15 cellular contexts compared by ENCODE assay signal in genomic region chr7:103569621-103570305, GRCh38.
DNase-seq lines count a peak whose midpoint lies in the region; TF ChIP-seq lines count a peak whose summit lies in the region.
"Had no signal": no experiment of that assay in that cellular context is flagged by ENCODE, and none has a peak within 500 bp of the region (broad histone marks: within the 10 kb centered on the region; RNA-seq: fewer than 3 reads in every experiment).

No MANE protein-coding gene starts in this region.

- H3K4me3 Mint-ChIP-seq in HFFc6: peak overlapping the region; percentile 3; the same call in 1 of the 2 replicates
- H3K4me3 Mint-ChIP-seq in activated T-helper 1 cell treated with anti-CD3 and anti-CD28 coated beads, Interleukin-12 subunit alpha, Interleukin-12 subunit beta, Interleukin-2, Interleukin-4 antibody, amounts not matched to agents 30 ng/mL and 10 ng/mL and 1 ng/mL, durations not matched to agents 14 hours and 24 hours and 36 hours: no peak overlapping the region
- H3K4me3 Mint-ChIP-seq: CD4-positive, alpha-beta T cell; H9 had no signal

- H3K79me2 ChIP-seq in hepatocyte: no peaks in the 10 kb centered on the region

- peaks cover 20% of the 10 kb centered on the region for H3K4me1 Mint-ChIP-seq in HFFc6 (ENCODE audit: low read depth)
- H3K4me1 Mint-ChIP-seq in activated T-helper 1 cell treated with anti-CD3 and anti-CD28 coated beads, Interleukin-12 subunit alpha, Interleukin-12 subunit beta, Interleukin-2, Interleukin-4 antibody, amounts not matched to agents 30 ng/mL and 10 ng/mL and 1 ng/mL, durations not matched to agents 14 hours and 24 hours and 36 hours (ENCODE audit: low read depth): no peaks in the 10 kb centered on the region
- H3K4me1 Mint-ChIP-seq: H9 had no signal

- H3K36me3 ChIP-seq in hepatocyte (replicated peaks; ENCODE audit: insufficient read depth, low read depth): no peaks in the 10 kb centered on the region
- no peaks in the 10 kb centered on the region for H3K36me3 ChIP-seq in effector memory CD4-positive, alpha-beta T cell (ENCODE audit: control insufficient read depth, insufficient read depth, low read length)

- DNase-seq in EH (ENCODE audit: low read depth) (peak; percentile 51), HFFc6 (peak; percentile 8), hepatocyte (ENCODE audit: low spot score) (no peak), NK-92 (lab: John Stamatoyannopoulos, UW; ENCODE audit: unreplicated experiment) (no peak), mucosa of gallbladder (ENCODE audit: low spot score) (no peak)
- no peak for DNase-seq in activated T-helper 1 cell treated with anti-CD3 and anti-CD28 coated beads, Interleukin-12 subunit alpha, Interleukin-12 subunit beta, Interleukin-2, Interleukin-4 antibody, amounts not matched to agents 30 ng/mL and 10 ng/mL and 1 ng/mL, durations not matched to agents 14 hours and 24 hours and 36 hours (ENCODE audit: low spot score)
- no peak for DNase-seq in effector memory CD4-positive, alpha-beta T cell
- DNase-seq: ACHN; AML-193; CD4-positive, alpha-beta T cell; DMS153; DMS79; H9 had no signal

- H2AFZ ChIP-seq in hepatocyte: peak overlapping the region; percentile 28

- no peak overlapping the region for H3K27ac Mint-ChIP-seq in HFFc6
- H3K27ac Mint-ChIP-seq in activated T-helper 1 cell treated with anti-CD3 and anti-CD28 coated beads, Interleukin-12 subunit alpha, Interleukin-12 subunit beta, Interleukin-2, Interleukin-4 antibody, amounts not matched to agents 30 ng/mL and 10 ng/mL and 1 ng/mL, durations not matched to agents 14 hours and 24 hours and 36 hours: no peak overlapping the region
- H3K27ac Mint-ChIP-seq: CD4-positive, alpha-beta T cell; H9 had no signal

- no peak overlapping the region for H3K4me2 ChIP-seq in hepatocyte

- H3K27me3 ChIP-seq in hepatocyte: no peaks in the 10 kb centered on the region
- no peaks in the 10 kb centered on the region for H3K27me3 ChIP-seq in effector memory CD4-positive, alpha-beta T cell (replicated peaks; ENCODE audit: control insufficient read depth, insufficient read depth, low read length, poor library complexity, severe bottlenecking)

- no peak for TF ChIP-seq CTCF in HFFc6 (IDR thresholded peaks at IDR 0.05)
- no peak for TF ChIP-seq CTCF in hepatocyte (IDR thresholded peaks at IDR 0.05; ENCODE audit: poor library complexity)

- peaks cover 5% of the 10 kb centered on the region for H3K4me1 ChIP-seq in hepatocyte (ENCODE audit: insufficient read depth)
- H3K4me1 ChIP-seq in effector memory CD4-positive, alpha-beta T cell (ENCODE audit: control insufficient read depth, insufficient read depth, low read length, poor library complexity, severe bottlenecking): no peaks in the 10 kb centered on the region

- no peak overlapping the region for H3K27ac ChIP-seq in hepatocyte
- no peak overlapping the region for H3K27ac ChIP-seq in effector memory CD4-positive, alpha-beta T cell (ENCODE audit: insufficient read depth, low read length, poor library complexity, severe bottlenecking)
- H3K27ac ChIP-seq: C4-2B had no signal

- 52% methylated on average over 4 of the region's 4 CpGs for WGBS in hepatocyte (ENCODE audit: low lambda C conversion rate, missing lambda C conversion rate)

- no peaks in the 10 kb centered on the region for H4K20me1 ChIP-seq in hepatocyte (ENCODE audit: insufficient read depth, poor library complexity, severe bottlenecking)

- peaks cover 6% of the 10 kb centered on the region for H3K27me3 Mint-ChIP-seq in HFFc6 (ENCODE audit: insufficient read depth)
- H3K27me3 Mint-ChIP-seq in activated T-helper 1 cell treated with anti-CD3 and anti-CD28 coated beads, Interleukin-12 subunit alpha, Interleukin-12 subunit beta, Interleukin-2, Interleukin-4 antibody, amounts not matched to agents 30 ng/mL and 10 ng/mL and 1 ng/mL, durations not matched to agents 14 hours and 24 hours and 36 hours (ENCODE audit: insufficient read depth): no peaks in the 10 kb centered on the region

- H3K9me2 ChIP-seq in hepatocyte (replicated peaks; ENCODE audit: insufficient read depth): no peaks in the 10 kb centered on the region

- H3K4me3 ChIP-seq in hepatocyte: no peak overlapping the region
- H3K4me3 ChIP-seq in effector memory CD4-positive, alpha-beta T cell (ENCODE audit: insufficient read depth, low read depth, low read length, poor library complexity, severe bottlenecking): no peak overlapping the region
- H3K4me3 ChIP-seq: GM12878 had no signal

- H3K9me3 Mint-ChIP-seq in HFFc6: no peaks in the 10 kb centered on the region
- no peaks in the 10 kb centered on the region for H3K9me3 Mint-ChIP-seq in activated T-helper 1 cell treated with anti-CD3 and anti-CD28 coated beads, Interleukin-12 subunit alpha, Interleukin-12 subunit beta, Interleukin-2, Interleukin-4 antibody, amounts not matched to agents 30 ng/mL and 10 ng/mL and 1 ng/mL, durations not matched to agents 14 hours and 24 hours and 36 hours
- H3K9me3 Mint-ChIP-seq: CD4-positive, alpha-beta T cell; H9 had no signal

- no peaks in the 10 kb centered on the region for H3K36me3 Mint-ChIP-seq in HFFc6 (ENCODE audit: low read depth)
- H3K36me3 Mint-ChIP-seq in activated T-helper 1 cell treated with anti-CD3 and anti-CD28 coated beads, Interleukin-12 subunit alpha, Interleukin-12 subunit beta, Interleukin-2, Interleukin-4 antibody, amounts not matched to agents 30 ng/mL and 10 ng/mL and 1 ng/mL, durations not matched to agents 14 hours and 24 hours and 36 hours (ENCODE audit: low read depth): no peaks in the 10 kb centered on the region

- H3K9me3 ChIP-seq in hepatocyte (ENCODE audit: low read depth): no peaks in the 10 kb centered on the region
- no peaks in the 10 kb centered on the region for H3K9me3 ChIP-seq in effector memory CD4-positive, alpha-beta T cell (ENCODE audit: control insufficient read depth, low read length)

- intact Hi-C loops in activated T-helper 1 cell treated with anti-CD3 and anti-CD28 coated beads, Interleukin-12 subunit alpha, Interleukin-12 subunit beta, Interleukin-2, Interleukin-4 antibody, amounts not matched to agents 30 ng/mL and 10 ng/mL and 1 ng/mL, durations not matched to agents 14 hours and 24 hours and 36 hours (cut with micrococcal nuclease): loop anchor here (5.0 to 10.0 kb wide), 4 partner anchors 275 to 1348 kb away; partner anchors contain the start of gene PMPCB

Comparison
In these comparisons a context has a peak if more than half of its experiments do, and no peak if none do; other contexts are left out.
1. DNase-seq: peak in EH (single experiment) and HFFc6 (single experiment); none in hepatocyte (single experiment), activated T-helper 1 cell treated with anti-CD3 and anti-CD28 coated beads, Interleukin-12 subunit alpha, Interleukin-12 subunit beta, Interleukin-2, Interleukin-4 antibody, amounts not matched to agents 30 ng/mL and 10 ng/mL and 1 ng/mL, durations not matched to agents 14 hours and 24 hours and 36 hours (single experiment), NK-92 (single experiment), mucosa of gallbladder (single experiment) and effector memory CD4-positive, alpha-beta T cell (0 of 3).